8 cellular contexts compared by ENCODE assay signal in the genomic region with DNA sequence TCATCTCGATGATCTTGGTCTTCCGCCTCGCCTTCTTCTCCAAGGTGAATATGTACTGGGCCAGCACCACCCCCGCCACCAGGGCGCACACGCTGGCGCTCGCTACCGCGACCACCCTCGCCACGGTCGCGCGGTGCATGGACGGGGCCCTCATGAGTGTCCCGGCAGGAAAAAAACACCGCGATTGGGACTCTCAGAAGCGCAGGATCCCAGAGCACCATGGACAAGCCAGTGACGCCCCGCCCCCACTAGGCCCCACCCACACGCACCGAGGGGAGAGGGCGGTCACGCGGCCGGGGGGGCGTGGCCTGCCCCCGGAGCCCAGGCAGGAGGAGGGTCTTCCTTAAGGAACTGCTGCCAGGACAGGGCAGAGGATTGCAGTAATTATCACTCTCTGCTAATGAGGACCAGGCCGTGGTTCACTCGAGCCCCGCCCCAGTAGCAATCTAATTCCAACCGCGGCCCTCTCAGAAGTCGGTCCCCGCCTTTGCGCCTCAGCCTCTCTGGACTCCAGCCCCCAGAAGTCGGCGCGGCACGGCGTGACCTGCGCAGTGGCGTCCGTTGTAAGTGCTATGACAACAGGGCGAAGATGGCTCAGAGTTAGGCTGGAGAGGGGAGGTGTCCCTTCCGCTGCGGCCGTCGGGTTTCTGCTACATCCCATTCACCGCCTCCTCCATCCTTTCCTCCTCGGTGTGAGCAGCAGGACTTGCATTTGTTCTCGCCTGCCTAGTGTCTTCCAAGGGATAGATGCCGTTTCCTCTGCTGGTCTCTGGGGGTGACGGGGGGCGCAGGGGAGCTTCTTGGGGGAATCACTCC.
DNase-seq lines count a peak whose midpoint lies in the region; ATAC-seq lines count a peak whose summit lies in the region.

A gene (plus strand): TSS at position 575 of the 816 bp plus-strand sequence. CDS start 16,689 bp downstream, outside the sequence.

- DNase-seq in Ammon's horn (ENCODE audit: low spot score) (peak; percentile 98), NCI-H446 (lab: John Stamatoyannopoulos, UW) (peak; percentile 88 to 95), cerebellar nuclear complex (lab: John Stamatoyannopoulos, UW) (peak; percentile 59 to 96), islet precursor cell (peak; percentile 99)
- peak; percentile 86 for DNase-seq in stimulated activated CD4-positive, alpha-beta T cell treated with anti-CD3 and anti-CD28 coated beads, Interleukin-12 subunit alpha, Interleukin-12 subunit beta, amount 100 ng/mL, for 4 hours

- ATAC-seq in GM19043 (IDR thresholded peaks at IDR 0.05; ENCODE audit: low read depth, unreplicated experiment) (peak; percentile 100), HG03354 (IDR thresholded peaks at IDR 0.05; ENCODE audit: poor library complexity, severe bottlenecking, unreplicated experiment) (peak; percentile 100)
- peak; percentile 99 for ATAC-seq in activated CD4-positive, CD25-positive, alpha-beta regulatory T cell treated with anti-CD3 and anti-CD28 coated beads, Interleukin-2, amount 50 U/mL, for 24 hours

Comparison
In these comparisons a context has a peak if more than half of its experiments do, and no peak if none do; other contexts are left out.
1. Peak in every context shown above with its lines: DNase-seq and ATAC-seq.